13 cellular contexts compared by ENCODE assay signal in the genomic region with DNA sequence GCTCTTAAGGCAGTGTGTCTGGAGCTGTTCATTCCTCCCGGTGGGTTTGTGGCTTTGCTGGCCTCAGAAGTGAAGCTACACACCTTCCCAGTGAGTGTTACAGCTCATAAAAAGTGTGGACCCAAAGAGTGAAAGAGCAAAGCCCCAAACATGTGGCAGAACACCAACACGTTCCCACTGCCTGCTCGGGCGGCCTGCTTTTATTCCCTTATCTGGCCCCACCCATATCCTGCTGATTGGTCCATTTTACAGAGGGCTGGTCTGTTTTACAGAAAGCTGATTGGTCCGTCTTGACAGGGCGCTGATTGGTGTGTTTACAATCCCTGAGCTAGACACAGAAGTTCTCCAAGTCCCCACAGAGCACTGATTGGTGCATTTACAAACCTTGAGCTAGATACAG. TPM values are rescaled to one million over a fixed set of nuclear protein-coding genes. Genes with fewer than 3 reads are reported as not detected.
DNase-seq lines count a peak whose midpoint lies in the region; ATAC-seq and TF ChIP-seq lines count a peak whose summit lies in the region.
"Had no signal": no experiment of that assay in that cellular context is flagged by ENCODE, and none has a peak within 500 bp of the region (broad histone marks: within the 10 kb centered on the region; RNA-seq: fewer than 3 reads in every experiment).

No MANE protein-coding gene starts in this region.

- ATAC-seq in activated T-helper 17 cell treated with anti-CD3 and anti-CD28 coated beads, Interleukin-2, amount 50 U/mL, for 72 hours (replicated peaks) = no peak
- no peak for ATAC-seq in natural killer cell treated with Interleukin-12 subunit alpha and Interleukin-12 subunit beta and Interleukin-15 and Interleukin-18, amount 100 ng/mL, for 72 hours
- ATAC-seq in GM21619 (IDR thresholded peaks at IDR 0.05; ENCODE audit: unreplicated experiment) (no peak), HG02610 (IDR thresholded peaks at IDR 0.05; ENCODE audit: unreplicated experiment) (no peak)
- ATAC-seq: left cardiac atrium had no signal

- peaks cover 7% of the 10 kb centered on the region; the same call in 1 of the 2 replicates for H3K36me3 Mint-ChIP-seq in HFFc6 (ENCODE audit: low read depth)
- H3K36me3 Mint-ChIP-seq in activated T-helper 17 cell treated with anti-CD3 and anti-CD28 coated beads, Interleukin-2, amount 50 U/mL, for 72 hours (ENCODE audit: low read depth) = peaks cover 23% of the 10 kb centered on the region
- no peaks in the 10 kb centered on the region for H3K36me3 Mint-ChIP-seq in natural killer cell treated with Interleukin-12 subunit alpha and Interleukin-12 subunit beta and Interleukin-15 and Interleukin-18, amount 100 ng/mL, for 72 hours

- H3K27me3 Mint-ChIP-seq in HFFc6 (ENCODE audit: insufficient read depth) = no peaks in the 10 kb centered on the region; the same call in none of the 2 replicates
- H3K27me3 Mint-ChIP-seq in activated T-helper 17 cell treated with anti-CD3 and anti-CD28 coated beads, Interleukin-2, amount 50 U/mL, for 72 hours = no peaks in the 10 kb centered on the region
- peaks cover 0 to 3% of the 10 kb centered on the region in 2 donors for H3K27me3 Mint-ChIP-seq in natural killer cell treated with Interleukin-12 subunit alpha and Interleukin-12 subunit beta and Interleukin-15 and Interleukin-18, amount 100 ng/mL, for 72 hours

- H3K4me1 Mint-ChIP-seq in HFFc6 (ENCODE audit: low read depth) = peaks cover 49% of the 10 kb centered on the region
- peaks cover 20% of the 10 kb centered on the region for H3K4me1 Mint-ChIP-seq in activated T-helper 17 cell treated with anti-CD3 and anti-CD28 coated beads, Interleukin-2, amount 50 U/mL, for 72 hours
- peaks cover 18% of the 10 kb centered on the region in 2 donors for H3K4me1 Mint-ChIP-seq in natural killer cell treated with Interleukin-12 subunit alpha and Interleukin-12 subunit beta and Interleukin-15 and Interleukin-18, amount 100 ng/mL, for 72 hours (ENCODE audit: low read depth in 2 of 2)

- H3K27ac Mint-ChIP-seq in HFFc6 = peak overlapping the region; percentile 84
- no peak overlapping the region for H3K27ac Mint-ChIP-seq in activated T-helper 17 cell treated with anti-CD3 and anti-CD28 coated beads, Interleukin-2, amount 50 U/mL, for 72 hours
- H3K27ac Mint-ChIP-seq in natural killer cell treated with Interleukin-12 subunit alpha and Interleukin-12 subunit beta and Interleukin-15 and Interleukin-18, amount 100 ng/mL, for 72 hours = no peak overlapping the region

- H3K4me3 Mint-ChIP-seq in HFFc6 = peak overlapping the region; percentile 57
- H3K4me3 Mint-ChIP-seq in activated T-helper 17 cell treated with anti-CD3 and anti-CD28 coated beads, Interleukin-2, amount 50 U/mL, for 72 hours = peak overlapping the region; percentile 12
- peak overlapping the region; percentile 22 for H3K4me3 Mint-ChIP-seq in natural killer cell treated with Interleukin-12 subunit alpha and Interleukin-12 subunit beta and Interleukin-15 and Interleukin-18, amount 100 ng/mL, for 72 hours

- peak; percentile 33 for DNase-seq in NCI-H1694 (lab: John Stamatoyannopoulos, UW)
- DNase-seq in NCI-H1694 treated with DMSO at 0.1 percent for 48 hours (lab: John Stamatoyannopoulos, UW) = no peak
- DNase-seq in HFFc6 = no peak
- no peak for DNase-seq in natural killer cell treated with Interleukin-12 subunit alpha and Interleukin-12 subunit beta and Interleukin-15 and Interleukin-18, amount 100 ng/mL, for 72 hours (ENCODE audit: low spot score)
- no peak for DNase-seq in AG08396 (ENCODE audit: low spot score)
- DNase-seq: activated CD8-positive, alpha-beta memory T cell treated with anti-CD3 and anti-CD28 coated beads, Interleukin-2, amount 50 U/mL, for 48 hours; left cardiac atrium; NCI-H1436; NCI-H524 treated with DMSO at 0.1 percent for 48 hours; RPMI8226 had no signal

- H3K9me3 Mint-ChIP-seq in HFFc6 = no peaks in the 10 kb centered on the region
- H3K9me3 Mint-ChIP-seq in activated T-helper 17 cell treated with anti-CD3 and anti-CD28 coated beads, Interleukin-2, amount 50 U/mL, for 72 hours = no peaks in the 10 kb centered on the region
- no peaks in the 10 kb centered on the region for H3K9me3 Mint-ChIP-seq in natural killer cell treated with Interleukin-12 subunit alpha and Interleukin-12 subunit beta and Interleukin-15 and Interleukin-18, amount 100 ng/mL, for 72 hours

- no peak for TF ChIP-seq CTCF in HFFc6 (IDR thresholded peaks at IDR 0.05)

RNA-seq across cellular contexts. Expression of a gene that starts 2.3 kb away (rescaled TPM):
- total RNA-seq in HFFc6 (2021; fragmentation: NEBNext Ultra II Directional; extraction: Animal tissue kit (Norgen Biotek cat#: 25700)) = 10 to 100 TPM; 78.3 to 95.8 (median 82.5) TPM
- total RNA-seq in activated T-helper 17 cell treated with anti-CD3 and anti-CD28 coated beads, Interleukin-2, amount 50 U/mL, for 72 hours = 100 to 1,000 TPM in 1 of 2 donors, 10 to 100 TPM in 1; 65.2 to 121 TPM
- 100 to 1,000 TPM in 1 of 2 donors, 10 to 100 TPM in 1; 74.5 to 157 TPM for total RNA-seq in natural killer cell treated with Interleukin-12 subunit alpha and Interleukin-12 subunit beta and Interleukin-15 and Interleukin-18, amount 100 ng/mL, for 72 hours

RNA-seq across cellular contexts. Expression of a gene that starts 26.6 kb away (rescaled TPM):
- total RNA-seq in HFFc6 (2021; fragmentation: NEBNext Ultra II Directional; extraction: Animal tissue kit (Norgen Biotek cat#: 25700)) = 1 to 10 TPM; 2.7 to 3.7 (median 3.3) TPM
- 1 to 10 TPM in 1 of 2 donors, under 1 TPM in 1; 0.91 to 2.4 TPM for total RNA-seq in activated T-helper 17 cell treated with anti-CD3 and anti-CD28 coated beads, Interleukin-2, amount 50 U/mL, for 72 hours
- under 1 TPM; 0.50 to 0.61 TPM for total RNA-seq in natural killer cell treated with Interleukin-12 subunit alpha and Interleukin-12 subunit beta and Interleukin-15 and Interleukin-18, amount 100 ng/mL, for 72 hours

RNA-seq across cellular contexts. Expression of a gene that starts 44.9 kb away (rescaled TPM):
- 100 to 1,000 TPM; 164 to 191 (median 173) TPM for total RNA-seq in HFFc6 (2021; fragmentation: NEBNext Ultra II Directional; extraction: Animal tissue kit (Norgen Biotek cat#: 25700))
- 100 to 1,000 TPM in 1 of 2 donors, 10 to 100 TPM in 1; 81.3 to 160 TPM for total RNA-seq in activated T-helper 17 cell treated with anti-CD3 and anti-CD28 coated beads, Interleukin-2, amount 50 U/mL, for 72 hours
- total RNA-seq in natural killer cell treated with Interleukin-12 subunit alpha and Interleukin-12 subunit beta and Interleukin-15 and Interleukin-18, amount 100 ng/mL, for 72 hours = 100 to 1,000 TPM; 128 to 229 TPM

RNA-seq across cellular contexts. Expression of a gene that starts 50.2 kb away (rescaled TPM):
- total RNA-seq in HFFc6 (2021; fragmentation: NEBNext Ultra II Directional; extraction: Animal tissue kit (Norgen Biotek cat#: 25700)) = 1 to 10 TPM; 1.3 to 1.8 (median 1.5) TPM
- 1 to 10 TPM; 3.0 to 3.2 TPM for total RNA-seq in activated T-helper 17 cell treated with anti-CD3 and anti-CD28 coated beads, Interleukin-2, amount 50 U/mL, for 72 hours
- total RNA-seq in natural killer cell treated with Interleukin-12 subunit alpha and Interleukin-12 subunit beta and Interleukin-15 and Interleukin-18, amount 100 ng/mL, for 72 hours = 1 to 10 TPM; 1.3 to 3.0 TPM
